In the genomic region with DNA sequence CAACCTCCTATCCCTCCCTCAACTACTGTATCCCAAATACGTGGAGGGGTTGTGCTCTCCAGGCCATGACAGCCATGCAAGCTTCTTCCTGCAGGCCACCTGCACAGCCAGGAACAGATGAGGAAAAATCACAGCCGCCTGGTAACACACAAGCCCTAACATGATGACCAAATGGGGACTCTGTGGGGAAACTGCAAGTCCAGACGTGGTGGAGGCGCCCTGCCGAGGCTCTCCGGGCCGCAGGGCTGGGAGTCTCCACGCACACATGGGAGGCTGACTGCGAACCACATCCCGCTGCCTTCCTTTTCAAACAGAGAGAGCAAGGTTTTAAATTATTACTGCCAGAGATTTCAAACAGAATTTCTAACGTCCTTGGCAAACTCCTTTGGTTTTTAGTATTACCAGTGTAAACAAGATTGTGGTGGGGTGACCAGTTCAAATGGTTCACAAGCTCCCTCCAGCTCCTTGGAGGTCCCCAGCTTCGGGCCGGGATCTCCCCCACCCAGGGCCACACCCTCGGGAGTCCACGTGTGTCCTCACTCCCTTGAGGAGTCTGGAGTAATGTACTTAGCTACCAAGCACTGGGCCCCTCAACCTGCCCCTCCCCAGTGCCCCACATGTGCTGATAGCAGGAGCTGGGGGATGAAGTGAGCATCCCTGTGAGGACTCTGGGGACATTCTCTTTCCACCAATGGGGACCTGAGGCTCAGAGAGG, we compare ENCODE assay signal across 32 cellular contexts.
"Had no signal": no experiment of that assay in that cellular context is flagged by ENCODE, and none has a peak within 500 bp of the region (broad histone marks: within the 10 kb centered on the region; RNA-seq: fewer than 3 reads in every experiment).

No MANE protein-coding gene starts in this region.

- H3K36me3 Mint-ChIP-seq: activated CD8-positive, alpha-beta memory T cell treated with anti-CD3 and anti-CD28 coated beads, Interleukin-2, amount 10 ng/mL, durations not matched to agents 7 days and 5 days; activated naive CD8-positive, alpha-beta T cell treated with anti-CD3 and anti-CD28 coated beads for 36 hours; naive thymus-derived CD8-positive, alpha-beta T cell; stimulated activated memory B cell treated with anti-CD40 and anti-IgM and Interleukin-4, amounts not matched to agents 10 μg/mL and 1 μg/mL and 100 μg/mL, for 72 hours; type B pancreatic cell had no signal

- H3K9me3 ChIP-seq: adrenal gland, body of pancreas, heart right ventricle, sigmoid colon, uterus had no signal

- H3K4me3 ChIP-seq: adrenal gland, body of pancreas, cardiac muscle cell, coronary artery, dorsolateral prefrontal cortex, heart right ventricle, sigmoid colon, uterus had no signal

- H3K4me1 ChIP-seq: adrenal gland, body of pancreas, heart right ventricle, sigmoid colon, uterus had no signal

- H3K27me3 ChIP-seq: adrenal gland, body of pancreas, cardiac muscle cell, uterus had no signal

- H3K4me1 Mint-ChIP-seq: activated CD4-positive, alpha-beta T cell treated with anti-CD3 and anti-CD28 coated beads for 36 hours; activated CD8-positive, alpha-beta memory T cell treated with anti-CD3 and anti-CD28 coated beads, Interleukin-2, amount 10 ng/mL, durations not matched to agents 7 days and 5 days; activated naive CD8-positive, alpha-beta T cell treated with anti-CD3 and anti-CD28 coated beads for 36 hours; naive thymus-derived CD8-positive, alpha-beta T cell; stimulated activated memory B cell treated with anti-CD40 and anti-IgM and Interleukin-4, amounts not matched to agents 10 μg/mL and 1 μg/mL and 100 μg/mL, for 72 hours; stimulated activated naive CD8-positive, alpha-beta T cell treated with anti-CD3 and anti-CD28 coated beads, Interleukin-15, amount 100 ng/mL, for 72 hours had no signal

- ATAC-seq: activated CD4-positive, alpha-beta T cell treated with anti-CD3 and anti-CD28 coated beads for 36 hours; activated CD8-positive, alpha-beta memory T cell treated with anti-CD3 and anti-CD28 coated beads, Interleukin-2, amount 10 ng/mL, durations not matched to agents 7 days and 5 days; activated CD8-positive, alpha-beta T cell treated with anti-CD3 and anti-CD28 coated beads, Interleukin-2, amount 10 ng/mL, durations not matched to agents 7 days and 5 days; activated T-cell treated with anti-CD3 and anti-CD28 coated beads, Interleukin-2, amount 50 U/mL, for 72 hours; body of pancreas; heart right ventricle; naive thymus-derived CD8-positive, alpha-beta T cell; stimulated activated memory B cell treated with anti-CD40 and anti-IgM and Interleukin-4, amounts not matched to agents 10 μg/mL and 1 μg/mL and 100 μg/mL, for 72 hours; stimulated activated naive CD8-positive, alpha-beta T cell treated with anti-CD3 and anti-CD28 coated beads, Interleukin-15, amount 100 ng/mL, for 72 hours had no signal

- H3K27me3 Mint-ChIP-seq: activated CD4-positive, alpha-beta T cell treated with anti-CD3 and anti-CD28 coated beads for 36 hours; activated CD8-positive, alpha-beta memory T cell treated with anti-CD3 and anti-CD28 coated beads, Interleukin-2, amount 10 ng/mL, durations not matched to agents 7 days and 5 days; naive thymus-derived CD8-positive, alpha-beta T cell; stimulated activated memory B cell treated with anti-CD40 and anti-IgM and Interleukin-4, amounts not matched to agents 10 μg/mL and 1 μg/mL and 100 μg/mL, for 72 hours; stimulated activated naive CD8-positive, alpha-beta T cell treated with anti-CD3 and anti-CD28 coated beads, Interleukin-15, amount 100 ng/mL, for 72 hours had no signal

- H3K4me3 Mint-ChIP-seq: activated CD4-positive, alpha-beta T cell treated with anti-CD3 and anti-CD28 coated beads for 36 hours; activated CD8-positive, alpha-beta memory T cell treated with anti-CD3 and anti-CD28 coated beads, Interleukin-2, amount 10 ng/mL, durations not matched to agents 7 days and 5 days; activated CD8-positive, alpha-beta T cell treated with anti-CD3 and anti-CD28 coated beads, Interleukin-2, amount 10 ng/mL, durations not matched to agents 7 days and 5 days; activated naive CD8-positive, alpha-beta T cell treated with anti-CD3 and anti-CD28 coated beads for 36 hours; activated T-cell treated with anti-CD3 and anti-CD28 coated beads, Interleukin-2, amount 50 U/mL, for 72 hours; naive thymus-derived CD8-positive, alpha-beta T cell; neural crest cell; stimulated activated memory B cell treated with anti-CD40 and anti-IgM and Interleukin-4, amounts not matched to agents 10 μg/mL and 1 μg/mL and 100 μg/mL, for 72 hours; stimulated activated naive CD8-positive, alpha-beta T cell treated with anti-CD3 and anti-CD28 coated beads, Interleukin-15, amount 100 ng/mL, for 72 hours; T-helper 2 cell treated with Interferon-gamma antibody and Interleukin-4, amounts not matched to agents 5 μg/mL and 100 μg/mL, for 36 hours; type B pancreatic cell had no signal

- FAIRE-seq: small intestine had no signal

- H3K27ac Mint-ChIP-seq: activated CD4-positive, alpha-beta T cell treated with anti-CD3 and anti-CD28 coated beads for 36 hours; activated CD8-positive, alpha-beta memory T cell treated with anti-CD3 and anti-CD28 coated beads, Interleukin-2, amount 10 ng/mL, durations not matched to agents 7 days and 5 days; activated CD8-positive, alpha-beta T cell treated with anti-CD3 and anti-CD28 coated beads, Interleukin-2, amount 10 ng/mL, durations not matched to agents 7 days and 5 days; activated naive CD8-positive, alpha-beta T cell treated with anti-CD3 and anti-CD28 coated beads for 36 hours; activated T-cell treated with anti-CD3 and anti-CD28 coated beads, Interleukin-2, amount 50 U/mL, for 72 hours; naive thymus-derived CD8-positive, alpha-beta T cell; stimulated activated memory B cell treated with anti-CD40 and anti-IgM and Interleukin-4, amounts not matched to agents 10 μg/mL and 1 μg/mL and 100 μg/mL, for 72 hours; T-helper 2 cell treated with Interferon-gamma antibody and Interleukin-4, amounts not matched to agents 5 μg/mL and 100 μg/mL, for 36 hours; type B pancreatic cell had no signal

- H3K27ac ChIP-seq: adrenal gland, body of pancreas, cardiac muscle cell, coronary artery, dorsolateral prefrontal cortex, heart right ventricle, sigmoid colon, uterus had no signal

- H3K9me3 Mint-ChIP-seq: activated naive CD8-positive, alpha-beta T cell treated with anti-CD3 and anti-CD28 coated beads for 36 hours; activated T-cell treated with anti-CD3 and anti-CD28 coated beads, Interleukin-2, amount 50 U/mL, for 72 hours; naive thymus-derived CD8-positive, alpha-beta T cell; neural crest cell; stimulated activated memory B cell treated with anti-CD40 and anti-IgM and Interleukin-4, amounts not matched to agents 10 μg/mL and 1 μg/mL and 100 μg/mL, for 72 hours; stimulated activated naive CD8-positive, alpha-beta T cell treated with anti-CD3 and anti-CD28 coated beads, Interleukin-15, amount 100 ng/mL, for 72 hours; T-helper 2 cell treated with Interferon-gamma antibody and Interleukin-4, amounts not matched to agents 5 μg/mL and 100 μg/mL, for 36 hours; type B pancreatic cell had no signal

- DNase-seq: activated CD4-positive, alpha-beta T cell treated with anti-CD3 and anti-CD28 coated beads for 36 hours; activated CD4-positive, CD25-positive, alpha-beta regulatory T cell; activated CD8-positive, alpha-beta memory T cell treated with anti-CD3 and anti-CD28 coated beads, Interleukin-2, amount 10 ng/mL, durations not matched to agents 7 days and 5 days; activated CD8-positive, alpha-beta T cell treated with anti-CD3 and anti-CD28 coated beads, Interleukin-2, amount 10 ng/mL, durations not matched to agents 7 days and 5 days; activated naive CD4-positive, alpha-beta T cell treated with Interleukin-2 at 50 U/mL for 16 hours; activated naive CD8-positive, alpha-beta T cell treated with anti-CD3 and anti-CD28 coated beads for 36 hours; activated T-cell treated with anti-CD3 and anti-CD28 coated beads, Interleukin-2, amount 50 U/mL, for 72 hours; adrenal gland; body of pancreas; cerebellar nuclear complex; dorsolateral prefrontal cortex; effector memory CD4-positive, alpha-beta T cell; foreskin fibroblast; heart right ventricle; mesenchymal stem cell; naive thymus-derived CD8-positive, alpha-beta T cell; occipital lobe; sigmoid colon; small intestine; stimulated activated CD4-positive, alpha-beta T cell treated with anti-CD3 and anti-CD28 coated beads, Interleukin-1b, Interleukin-23, amount 100 ng/mL, for 48 hours; stimulated activated CD4-positive, alpha-beta T cell treated with anti-CD3 and anti-CD28 coated beads, Interleukin-4, amount 100 ng/mL, for 4 hours; stimulated activated CD8-positive, alpha-beta memory T cell treated with anti-CD3 and anti-CD28 coated beads, Interleukin-4, amount 100 ng/mL, for 48 hours; stimulated activated naive CD8-positive, alpha-beta T cell treated with anti-CD3 and anti-CD28 coated beads, Interleukin-15, amount 100 ng/mL, for 72 hours; substantia nigra; T-helper 1 cell; uterus had no signal

- H3K36me3 ChIP-seq: adrenal gland, cardiac muscle cell, heart right ventricle, sigmoid colon, uterus had no signal
